8 cellular contexts compared by ENCODE assay signal in the genomic region with DNA sequence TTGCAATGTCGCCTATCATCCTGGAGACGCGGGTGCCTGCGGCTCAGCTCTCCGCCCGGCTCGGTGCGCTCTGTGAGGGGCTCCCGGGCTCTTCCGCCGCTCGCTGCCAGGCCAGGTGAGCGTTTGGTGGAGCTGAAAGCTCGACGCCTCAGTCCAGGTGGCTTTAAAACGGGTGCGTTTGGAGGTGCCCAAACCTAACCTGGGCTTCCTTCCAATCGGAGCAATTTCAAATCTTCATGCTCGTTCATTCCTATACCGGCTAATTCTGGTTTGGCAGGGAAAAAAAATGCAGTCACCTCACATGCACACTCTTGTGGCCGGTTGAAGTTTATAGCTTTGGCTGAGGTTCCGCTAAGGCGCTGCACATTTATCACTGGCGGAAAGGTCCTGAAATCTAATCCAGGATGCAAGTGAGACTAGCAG. TPM values are rescaled to one million over a fixed set of nuclear protein-coding genes. Genes with fewer than 3 reads are reported as not detected.
A peak's percentile ranks its signal among the peaks of the same experiment; 100 is the strongest.
DNase-seq lines count a peak whose midpoint lies in the region; TF ChIP-seq lines count a peak whose summit lies in the region.

A gene with protein sequence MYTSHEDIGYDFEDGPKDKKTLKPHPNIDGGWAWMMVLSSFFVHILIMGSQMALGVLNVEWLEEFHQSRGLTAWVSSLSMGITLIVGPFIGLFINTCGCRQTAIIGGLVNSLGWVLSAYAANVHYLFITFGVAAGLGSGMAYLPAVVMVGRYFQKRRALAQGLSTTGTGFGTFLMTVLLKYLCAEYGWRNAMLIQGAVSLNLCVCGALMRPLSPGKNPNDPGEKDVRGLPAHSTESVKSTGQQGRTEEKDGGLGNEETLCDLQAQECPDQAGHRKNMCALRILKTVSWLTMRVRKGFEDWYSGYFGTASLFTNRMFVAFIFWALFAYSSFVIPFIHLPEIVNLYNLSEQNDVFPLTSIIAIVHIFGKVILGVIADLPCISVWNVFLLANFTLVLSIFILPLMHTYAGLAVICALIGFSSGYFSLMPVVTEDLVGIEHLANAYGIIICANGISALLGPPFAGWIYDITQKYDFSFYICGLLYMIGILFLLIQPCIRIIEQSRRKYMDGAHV (minus strand): TSS at position 267 of the 423 bp plus-strand sequence. CDS start 9,572 bp downstream, outside the sequence.

- TF ChIP-seq CTCF in WI38 (IDR thresholded peaks at IDR 0.05; ENCODE audit: low read depth, low read length) (0 out of 2 replicates have a peak, but pooled peaks have one; percentile 13), epithelial cell of esophagus (IDR thresholded peaks at IDR 0.05; ENCODE audit: insufficient read depth, low read depth, low read length, missing control alignments) (peak; percentile 62)

- 7 to 14% methylated on average over 22 to 24 of the region's 24 CpGs for WGBS in mesodermal cell (ENCODE audit: insufficient coverage in 2 of 2), 2 experiments
- WGBS in thymus: 2% methylated on average over 24 of the region's 24 CpGs

- H3K36me3 ChIP-seq in mesodermal cell (ENCODE audit: control insufficient read depth, insufficient read depth, low read length) (no peaks in the 10 kb centered on the region), thymus (ENCODE audit: control insufficient read depth, insufficient read depth) (no peaks in the 10 kb centered on the region)

- H3K27ac ChIP-seq in mesodermal cell (ENCODE audit: low read depth, low read length, severe bottlenecking) (no peak within 1 kb of the TSS), thymus (ENCODE audit: low read depth) (peak within 1 kb of the TSS; percentile 52)

- peaks cover 3% of the 10 kb centered on the region for H3K27me3 ChIP-seq in thymus (ENCODE audit: control insufficient read depth, insufficient read depth)

- DNase-seq in DMS153 treated with DMSO at 0.1 percent for 48 hours (lab: John Stamatoyannopoulos, UW; ENCODE audit: unreplicated experiment) (peak; percentile 43), GOT3 (lab: John Stamatoyannopoulos, UW) (peak; percentile 25), NCI-H1694 treated with DMSO at 0.1 percent for 48 hours (lab: John Stamatoyannopoulos, UW) (peak; percentile 67), epithelial cell of esophagus (ENCODE audit: low read depth) (peak; percentile 73), NCI-H128 (lab: John Stamatoyannopoulos, UW; ENCODE audit: unreplicated experiment) (no peak)

- H3K4me1 ChIP-seq in mesodermal cell (ENCODE audit: control insufficient read depth, insufficient read depth, low read length, poor library complexity, severe bottlenecking): peaks cover 5% of the 10 kb centered on the region
- peaks cover 5% of the 10 kb centered on the region for H3K4me1 ChIP-seq in thymus (ENCODE audit: control insufficient read depth, insufficient read depth, low read length)

- H3K4me3 ChIP-seq in WI38 (ENCODE audit: low read depth, low read length): peak within 1 kb of the TSS; percentile 62
- peak within 1 kb of the TSS; percentile 65 for H3K4me3 ChIP-seq in epithelial cell of esophagus (ENCODE audit: low read length)
- peak within 1 kb of the TSS; percentile 48 for H3K4me3 ChIP-seq in mesodermal cell (ENCODE audit: extremely low read depth, insufficient read depth, low read length, poor library complexity, severe bottlenecking)
- H3K4me3 ChIP-seq in thymus (ENCODE audit: low read length): peak within 1 kb of the TSS; percentile 64

- no peaks in the 10 kb centered on the region for H3K9me3 ChIP-seq in mesodermal cell (ENCODE audit: control insufficient read depth, low read length)
- no peaks in the 10 kb centered on the region for H3K9me3 ChIP-seq in thymus (ENCODE audit: control insufficient read depth)

RNA-seq across cellular contexts. Expression of the gene that starts here (rescaled TPM):
- 1.8 TPM for polyA plus RNA-seq in mesodermal cell (2013, experiment 1 of 2)
- polyA plus RNA-seq in mesodermal cell (2013, experiment 2 of 2): 0.91 TPM
- 4.4 TPM for polyA plus RNA-seq in thymus
